17 cellular contexts compared by ENCODE assay signal in the genomic region with DNA sequence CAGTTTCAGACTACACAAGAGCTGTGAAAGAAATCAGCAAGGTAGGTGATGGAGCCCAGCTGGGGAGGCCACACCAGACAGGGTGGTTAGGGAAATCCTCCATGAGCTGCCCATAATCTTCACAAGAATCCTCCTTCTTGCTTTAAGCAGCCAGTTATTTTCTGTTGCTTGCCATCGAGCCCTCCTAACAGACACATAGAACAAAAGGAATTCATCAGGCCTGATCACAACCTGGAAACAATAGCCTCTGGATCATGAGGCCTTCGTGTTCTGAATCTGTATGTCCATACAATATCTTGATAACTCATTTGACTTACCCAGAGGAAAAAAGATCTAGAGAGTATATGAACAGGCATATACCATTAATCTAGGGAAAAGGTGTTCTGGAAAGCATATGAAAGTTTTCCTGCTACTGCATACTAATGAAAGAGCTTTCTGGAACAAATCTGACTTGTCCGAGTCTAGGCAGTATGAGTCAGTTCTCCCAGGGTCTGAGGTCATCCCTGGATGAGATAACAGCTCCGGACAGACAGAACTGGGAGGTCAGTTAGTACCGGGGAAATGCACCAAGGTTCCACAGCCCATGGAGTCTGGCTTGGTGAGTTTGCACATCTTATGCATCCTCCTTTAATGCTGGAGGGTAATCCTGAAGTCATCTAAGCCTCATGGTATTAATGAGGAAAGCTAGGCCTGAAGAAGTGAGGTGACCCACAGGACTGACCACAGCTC. TPM values are rescaled to one million over a fixed set of nuclear protein-coding genes. Genes with fewer than 3 reads are reported as not detected.
DNase-seq lines count a peak whose midpoint lies in the region; ATAC-seq lines count a peak whose summit lies in the region.
"Had no signal": no experiment of that assay in that cellular context is flagged by ENCODE, and none has a peak within 500 bp of the region (broad histone marks: within the 10 kb centered on the region; RNA-seq: fewer than 3 reads in every experiment).

No MANE protein-coding gene starts in this region.

- no peak overlapping the region for H2AFZ ChIP-seq in GM23248

- no peak overlapping the region for H3K27ac ChIP-seq in GM23248
- H3K27ac ChIP-seq: HL-60, VCaP had no signal

- ATAC-seq in left cardiac atrium (peak in 1 of 2 donors; percentile 97), GM21528 (IDR thresholded peaks at IDR 0.05; ENCODE audit: low FRiP score, unreplicated experiment) (no peak)

- DNase-seq in GM23248 (peak; percentile 73), adipocyte (ENCODE audit: low read depth) (peak; percentile 34), left cardiac atrium (peak; percentile 46), pulmonary artery endothelial cell (ENCODE audit: low read depth, low spot score) (peak; percentile 72), D341Med (ENCODE audit: low spot score) (no peak)
- DNase-seq in stimulated activated CD8-positive, alpha-beta memory T cell treated with anti-CD3 and anti-CD28 coated beads, Interleukin-4, amount 100 ng/mL, for 48 hours, result no peak
- DNase-seq: activated naive CD4-positive, alpha-beta T cell treated with anti-CD3 and anti-CD28 coated beads, Interleukin-2, amount 50 U/mL, for 16 hours; cerebellar nuclear complex; H7; NCI-H2029; NCI-H748 treated with DMSO at 0.1 percent for 48 hours; SHP77; stimulated activated CD4-positive, alpha-beta T cell treated with anti-CD3 and anti-CD28 coated beads, Interleukin-4, amount 100 ng/mL, for 24 hours; stimulated activated naive CD4-positive, alpha-beta T cell had no signal

- no peak overlapping the region for H3K4me2 ChIP-seq in GM23248 (ENCODE audit: unreplicated experiment)

- H3K79me2 ChIP-seq in GM23248 (ENCODE audit: insufficient read depth), result no peaks in the 10 kb centered on the region

- H3K36me3 ChIP-seq in GM23248 (ENCODE audit: low read depth) (no peaks in the 10 kb centered on the region), adipocyte (ENCODE audit: control insufficient read depth, insufficient read depth, low read length, severe bottlenecking) (no peaks in the 10 kb centered on the region)

- H3F3A ChIP-seq in GM23248 (ENCODE audit: insufficient read depth), result peaks cover 29% of the 10 kb centered on the region

- in situ Hi-C loops in GM23248 (cut with MboI), result no loop called here

- WGBS in GM23248 (ENCODE audit: low coverage in 1 of 2, low lambda C conversion rate in 2 of 2, missing lambda C conversion rate in 2 of 2), 2 experiments, result 39 to 42% methylated on average over 5 of the region's 5 CpGs

- H3K4me3 ChIP-seq in GM23248 (no peak overlapping the region), adipocyte (ENCODE audit: low read length) (no peak overlapping the region)

- H3K4me1 ChIP-seq in GM23248 (ENCODE audit: insufficient read depth) (peaks cover 14% of the 10 kb centered on the region), adipocyte (ENCODE audit: control insufficient read depth, insufficient read depth, low read length) (peaks cover 9% of the 10 kb centered on the region)

- H3K9ac ChIP-seq in GM23248 (no peak overlapping the region), adipocyte (ENCODE audit: low read length) (no peak overlapping the region)

- H3K9me2 ChIP-seq in GM23248 (ENCODE audit: insufficient read depth), result no peaks in the 10 kb centered on the region

- intact Hi-C loops in left cardiac atrium (cut with DNase I), result no loop called here

- H3K9me3 ChIP-seq in GM23248 (ENCODE audit: low read depth), result no peaks in the 10 kb centered on the region
- no peaks in the 10 kb centered on the region for H3K9me3 ChIP-seq in adipocyte (ENCODE audit: control insufficient read depth, low read length)

- no peaks in the 10 kb centered on the region for H3K27me3 ChIP-seq in GM23248 (replicated peaks; ENCODE audit: insufficient read depth)
- no peaks in the 10 kb centered on the region for H3K27me3 ChIP-seq in adipocyte (replicated peaks; ENCODE audit: control insufficient read depth, insufficient read depth, low read length)

- no peaks in the 10 kb centered on the region for H4K20me1 ChIP-seq in GM23248 (ENCODE audit: insufficient read depth)

RNA-seq across cellular contexts. Expression of gene ELK3, which starts 52.8 kb away (rescaled TPM):
- 27.1 and 31.9 TPM in 2 replicates for total RNA-seq in GM23248 (2014; rRNA removed; shearing (Covaris generic))
- 48.9 and 51.9 TPM in 2 replicates for polyA plus RNA-seq in GM23248 (2016; fragmentation: Nextera tagmentation; extraction: Ambion mirVana)
- total RNA-seq in left cardiac atrium, result 10 to 100 TPM; 18.4 to 28.7 TPM
- 22.0 and 31.9 TPM in 2 replicates for total RNA-seq in pulmonary artery endothelial cell

Comparison
In these comparisons a context has a peak if more than half of its experiments do, and no peak if none do; other contexts are left out.
1. DNase-seq: peak in GM23248 (single experiment), adipocyte (single experiment), left cardiac atrium (single experiment) and pulmonary artery endothelial cell (single experiment); none in D341Med (single experiment) and stimulated activated CD8-positive, alpha-beta memory T cell treated with anti-CD3 and anti-CD28 coated beads, Interleukin-4, amount 100 ng/mL, for 48 hours (single experiment).